ENCODE assay signal across 8 cellular contexts in genomic region chr9:36572515-36573418, GRCh38. TPM values are rescaled to one million over a fixed set of nuclear protein-coding genes. Genes with fewer than 3 reads are reported as not detected.
A peak's percentile ranks its signal among the peaks of the same experiment; 100 is the strongest.
DNase-seq lines count a peak whose midpoint lies in the region; ATAC-seq and TF ChIP-seq lines count a peak whose summit lies in the region.

TSS of gene MELK (plus strand) at chr9:36572895. CDS start at chr9:36581682, 8,787 bp downstream.

- CTCF ChIA-PET in HEK293 (lab: Yijun Ruan, JAX) = no interaction called here

- WGBS in prostate gland = under 1% methylated on average over 73 of the region's 74 CpGs

- H3K27ac Mint-ChIP-seq in T-helper 17 cell = peak within 1 kb of the TSS; percentile 79

- no peaks in the 10 kb centered on the region for H3K9me3 ChIP-seq in HEK293 (ENCODE audit: control insufficient read depth, insufficient read depth, low read depth, low read length)
- H3K9me3 ChIP-seq in T-helper 17 cell (ENCODE audit: control insufficient read depth, low read length, poor library complexity, severe bottlenecking) = no peaks in the 10 kb centered on the region
- no peaks in the 10 kb centered on the region for H3K9me3 ChIP-seq in left ventricle myocardium inferior (replicated peaks)
- no peaks in the 10 kb centered on the region for H3K9me3 ChIP-seq in prostate gland

- no peaks in the 10 kb centered on the region for H3K36me3 Mint-ChIP-seq in T-helper 17 cell (ENCODE audit: low read depth)

- peaks cover 12% of the 10 kb centered on the region for H3K27me3 Mint-ChIP-seq in T-helper 17 cell

- H3K4me1 ChIP-seq in HEK293 (ENCODE audit: control insufficient read depth, insufficient read depth, low read length) (peaks cover 6% of the 10 kb centered on the region; the same call in 1 of the 2 replicates), left ventricle myocardium inferior (peaks cover 22% of the 10 kb centered on the region), prostate gland (replicated peaks) (no peaks in the 10 kb centered on the region)

- H3K4me1 Mint-ChIP-seq in T-helper 17 cell = peaks cover 19% of the 10 kb centered on the region

- peak within 1 kb of the TSS; percentile 93 for H3K4me3 Mint-ChIP-seq in T-helper 17 cell

- DNase-seq in GM06990 (ENCODE audit: extremely low read depth, insufficient read length) (peak; percentile 91), NCI-H1105 treated with DMSO at 0.1 percent for 48 hours (lab: John Stamatoyannopoulos, UW) (peak; percentile 73), T-helper 17 cell (peak; percentile 73 to 81 (median 79)), amniotic stem cell (lab: John Stamatoyannopoulos, UW) (peak; percentile 49), left ventricle myocardium inferior (peak; percentile 79), prostate gland (ENCODE audit: low spot score) (peak; percentile 56), ureter (ENCODE audit: low spot score) (peak; percentile 73)

- intact Hi-C loops in left ventricle myocardium inferior (cut with micrococcal nuclease) = no loop called here
- intact Hi-C loops in prostate gland (cut with DNase I) = no loop called here

- ATAC-seq in T-helper 17 cell = peak; percentile 82

- POLR2A ChIA-PET in HEK293 (lab: Yijun Ruan, JAX) = no interaction called here

- H3K27ac ChIP-seq in HEK293 (ENCODE audit: extremely low read depth, low read depth, low read length) (peak within 1 kb of the TSS; percentile 81), left ventricle myocardium inferior (replicated peaks) (peak within 1 kb of the TSS; percentile 66), prostate gland (peak within 1 kb of the TSS; percentile 43 to 68)

- H3K4me3 ChIP-seq in GM06990 (replicated peaks; ENCODE audit: low read depth, low read length) (peak within 1 kb of the TSS; percentile 100), HEK293 (ENCODE audit: low read depth, low read length) (peak within 1 kb of the TSS; percentile 76), left ventricle myocardium inferior (peak within 1 kb of the TSS; percentile 85), prostate gland (peak within 1 kb of the TSS; percentile 58 to 67)

- TF ChIP-seq CTCF in GM06990 (IDR thresholded peaks at IDR 0.05; ENCODE audit: insufficient read depth, low read length, poor library complexity, severe bottlenecking) (no peak), HEK293 (tag by site-specific recombination; IDR thresholded peaks at IDR 0.05) (no peak), left ventricle myocardium inferior (IDR thresholded peaks at IDR 0.05; ENCODE audit: borderline replicate concordance) (no peak), prostate gland (IDR thresholded peaks at IDR 0.05) (no peak)

- H3K27me3 ChIP-seq in GM06990 (replicated peaks; ENCODE audit: control insufficient read depth, insufficient read depth, low read length) (no peaks in the 10 kb centered on the region), left ventricle myocardium inferior (ENCODE audit: low read depth) (peaks cover 6% of the 10 kb centered on the region), prostate gland (replicated peaks; ENCODE audit: insufficient read depth) (no peaks in the 10 kb centered on the region)

- H3K36me3 ChIP-seq in GM06990 (ENCODE audit: control insufficient read depth, insufficient read depth, low read length) (no peaks in the 10 kb centered on the region), HEK293 (ENCODE audit: control insufficient read depth in 2 of 2, insufficient read depth in 1 of 2, low read length in 2 of 2) (peaks cover 6 to 10% of the 10 kb centered on the region in 2 experiments; a peak in 2 of 3 replicates), left ventricle myocardium inferior (no peaks in the 10 kb centered on the region), prostate gland (no peaks in the 10 kb centered on the region)

- TF ChIP-seq POLR2A in prostate gland (IDR thresholded peaks at IDR 0.05) = peak; percentile 29

TF ChIP-seq in HEK293, 187 proteins besides CTCF, POLR2A, EP300 and RAD21 (continues in another document):
- peak; percentile 58 for TF ChIP-seq GLIS2 (tag by site-specific recombination; IDR thresholded peaks at IDR 0.05)
- peak; percentile 6; the same call in 1 of the 2 replicates for TF ChIP-seq ZNF629 (tag by site-specific recombination; IDR thresholded peaks at IDR 0.05)
- TF ChIP-seq ZNF585B (tag by site-specific recombination; IDR thresholded peaks at IDR 0.05) = no peak
- TF ChIP-seq GLIS1 (tag by site-specific recombination; IDR thresholded peaks at IDR 0.05) = peak; percentile 57
- TF ChIP-seq ZNF114 (tag by site-specific recombination; IDR thresholded peaks at IDR 0.05) = no peak
- TF ChIP-seq, protein P1, sequence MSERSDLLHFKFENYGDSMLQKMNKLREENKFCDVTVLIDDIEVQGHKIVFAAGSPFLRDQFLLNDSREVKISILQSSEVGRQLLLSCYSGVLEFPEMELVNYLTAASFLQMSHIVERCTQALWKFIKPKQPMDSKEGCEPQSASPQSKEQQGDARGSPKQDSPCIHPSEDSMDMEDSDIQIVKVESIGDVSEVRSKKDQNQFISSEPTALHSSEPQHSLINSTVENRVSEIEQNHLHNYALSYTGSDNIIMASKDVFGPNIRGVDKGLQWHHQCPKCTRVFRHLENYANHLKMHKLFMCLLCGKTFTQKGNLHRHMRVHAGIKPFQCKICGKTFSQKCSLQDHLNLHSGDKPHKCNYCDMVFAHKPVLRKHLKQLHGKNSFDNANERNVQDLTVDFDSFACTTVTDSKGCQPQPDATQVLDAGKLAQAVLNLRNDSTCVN (tag by site-specific recombination; optimal IDR thresholded peaks at IDR 0.05) = peak; percentile 79
- 0 out of 2 replicates have a peak, but pooled peaks have one; percentile 18 for TF ChIP-seq ZNF362 (tag by site-specific recombination; IDR thresholded peaks at IDR 0.05)
- TF ChIP-seq, protein P2, sequence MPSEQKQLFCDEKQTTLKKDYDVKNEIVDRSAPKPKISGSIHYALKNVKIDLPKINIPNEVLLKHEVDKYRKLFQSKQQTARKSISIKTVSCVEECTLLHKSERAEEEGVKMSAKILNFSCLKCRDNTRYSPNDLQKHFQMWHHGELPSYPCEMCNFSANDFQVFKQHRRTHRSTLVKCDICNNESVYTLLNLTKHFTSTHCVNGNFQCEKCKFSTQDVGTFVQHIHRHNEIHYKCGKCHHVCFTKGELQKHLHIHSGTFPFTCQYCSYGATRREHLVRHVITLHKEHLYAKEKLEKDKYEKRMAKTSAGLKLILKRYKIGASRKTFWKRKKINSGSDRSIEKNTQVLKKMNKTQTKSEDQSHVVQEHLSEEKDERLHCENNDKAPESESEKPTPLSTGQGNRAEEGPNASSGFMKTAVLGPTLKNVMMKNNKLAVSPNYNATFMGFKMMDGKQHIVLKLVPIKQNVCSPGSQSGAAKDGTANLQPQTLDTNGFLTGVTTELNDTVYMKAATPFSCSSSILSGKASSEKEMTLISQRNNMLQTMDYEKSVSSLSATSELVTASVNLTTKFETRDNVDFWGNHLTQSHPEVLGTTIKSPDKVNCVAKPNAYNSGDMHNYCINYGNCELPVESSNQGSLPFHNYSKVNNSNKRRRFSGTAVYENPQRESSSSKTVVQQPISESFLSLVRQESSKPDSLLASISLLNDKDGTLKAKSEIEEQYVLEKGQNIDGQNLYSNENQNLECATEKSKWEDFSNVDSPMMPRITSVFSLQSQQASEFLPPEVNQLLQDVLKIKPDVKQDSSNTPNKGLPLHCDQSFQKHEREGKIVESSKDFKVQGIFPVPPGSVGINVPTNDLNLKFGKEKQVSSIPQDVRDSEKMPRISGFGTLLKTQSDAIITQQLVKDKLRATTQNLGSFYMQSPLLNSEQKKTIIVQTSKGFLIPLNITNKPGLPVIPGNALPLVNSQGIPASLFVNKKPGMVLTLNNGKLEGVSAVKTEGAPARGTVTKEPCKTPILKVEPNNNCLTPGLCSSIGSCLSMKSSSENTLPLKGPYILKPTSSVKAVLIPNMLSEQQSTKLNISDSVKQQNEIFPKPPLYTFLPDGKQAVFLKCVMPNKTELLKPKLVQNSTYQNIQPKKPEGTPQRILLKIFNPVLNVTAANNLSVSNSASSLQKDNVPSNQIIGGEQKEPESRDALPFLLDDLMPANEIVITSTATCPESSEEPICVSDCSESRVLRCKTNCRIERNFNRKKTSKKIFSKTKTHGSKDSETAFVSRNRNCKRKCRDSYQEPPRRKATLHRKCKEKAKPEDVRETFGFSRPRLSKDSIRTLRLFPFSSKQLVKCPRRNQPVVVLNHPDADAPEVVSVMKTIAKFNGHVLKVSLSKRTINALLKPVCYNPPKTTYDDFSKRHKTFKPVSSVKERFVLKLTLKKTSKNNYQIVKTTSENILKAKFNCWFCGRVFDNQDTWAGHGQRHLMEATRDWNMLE (tag by site-specific recombination; conservative IDR thresholded peaks at IDR 0.05; ENCODE audit: low read depth) = no peak
- TF ChIP-seq ZNF335 (tag by site-specific recombination; conservative IDR thresholded peaks at IDR 0.05) = peak; percentile 71
- TF ChIP-seq SP7 (tag by site-specific recombination; IDR thresholded peaks at IDR 0.05) = peak; percentile 10; the same call in 1 of the 2 replicates
- TF ChIP-seq PATZ1 (tag by site-specific recombination; IDR thresholded peaks at IDR 0.05) = 0 out of 2 replicates have a peak, but pooled peaks have one; percentile 25

RNA-seq across cellular contexts. Expression of gene MELK, which starts in this region (rescaled TPM):
- total RNA-seq in T-helper 17 cell (1 to 10 TPM in 1 of 2 donors, under 1 TPM in 1; 0.73 to 1.2 TPM), left ventricle myocardium inferior (0.27 TPM), prostate gland (10 to 100 TPM in 1 of 2 donors, 1 to 10 TPM in 1; 1.1 to 21.0 TPM), ureter (0.31 TPM)

Comparison
In these comparisons a context has a peak if more than half of its experiments do, and no peak if none do; other contexts are left out.
1. Peak in every context shown above with its lines: DNase-seq, ATAC-seq, H3K4me3 ChIP-seq and H3K27ac ChIP-seq.
2. Peak in DNase-seq, H3K4me3 ChIP-seq and H3K27ac ChIP-seq in left ventricle myocardium inferior; RNA of the gene not detected or under 1 TPM.
3. Peak in DNase-seq in ureter; RNA of the gene not detected or under 1 TPM.